Comparison of ENCODE assay signal across 40 cellular contexts in the genomic region with DNA sequence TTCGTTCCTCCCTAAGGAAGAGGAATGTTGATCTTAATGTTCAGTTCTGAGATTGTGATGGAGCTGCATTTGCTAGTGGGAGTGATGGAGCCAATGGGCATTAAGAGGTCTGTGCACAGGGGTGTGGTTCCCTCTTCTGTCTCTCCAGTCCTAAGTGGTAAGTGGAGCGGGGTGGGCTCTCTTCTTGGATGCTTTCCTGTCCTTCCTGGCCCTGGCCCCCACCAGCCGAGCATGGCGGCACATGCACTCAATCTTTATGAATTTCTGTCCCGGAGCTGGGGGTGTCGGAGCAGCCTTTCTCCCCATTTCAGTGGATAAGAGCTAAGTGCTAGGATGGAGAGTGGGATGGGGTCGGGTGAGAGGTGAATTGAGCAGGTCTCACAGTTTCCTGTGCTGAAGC. TPM values are rescaled to one million over a fixed set of nuclear protein-coding genes. Genes with fewer than 3 reads are reported as not detected.
"Had no signal": no experiment of that assay in that cellular context is flagged by ENCODE, and none has a peak within 500 bp of the region (broad histone marks: within the 10 kb centered on the region; RNA-seq: fewer than 3 reads in every experiment).

No MANE protein-coding gene starts in this region.

- H3K9me3 Mint-ChIP-seq: activated CD4-positive, alpha-beta memory T cell treated with anti-CD3 and anti-CD28 coated beads, Interleukin-2, amount 10 ng/mL, durations not matched to agents 7 days and 5 days; activated CD4-positive, alpha-beta T cell treated with anti-CD3 and anti-CD28 coated beads, Interleukin-2, amount 10 ng/mL, durations not matched to agents 7 days and 5 days; activated naive CD4-positive, alpha-beta T cell treated with anti-CD3 and anti-CD28 coated beads, Interleukin-2, amount 10 ng/mL, durations not matched to agents 7 days and 5 days; activated naive CD4-positive, alpha-beta T cell treated with anti-CD3 and anti-CD28 coated beads, Interleukin-2, amount 50 U/mL, for 24 hours; activated naive CD8-positive, alpha-beta T cell treated with anti-CD3 and anti-CD28 coated beads, Interleukin-2, amount 10 ng/mL, durations not matched to agents 7 days and 5 days; activated naive CD8-positive, alpha-beta T cell treated with anti-CD3 and anti-CD28 coated beads, Interleukin-2, amount 50 U/mL, for 24 hours; activated T-cell treated with anti-CD3 and anti-CD28 coated beads, Interleukin-2, amount 50 U/mL, for 24 hours; activated T-helper 2 cell treated with anti-CD3 and anti-CD28 coated beads, Interferon-gamma antibody, Interleukin-2, Interleukin-4, amounts not matched to agents 10 μg/mL and 5 μg/mL and 100 μg/mL, durations not matched to agents 14 hours and 24 hours and 36 hours; central memory CD8-positive, alpha-beta T cell; T-helper 1 cell treated with Interleukin-12 subunit alpha and Interleukin-12 subunit beta and Interleukin-4 antibody, amounts not matched to agents 30 μg/mL and 1 μg/mL, for 36 hours; T-helper 2 cell treated with Interferon-gamma antibody and Interleukin-4, amounts not matched to agents 5 μg/mL and 100 μg/mL, for 36 hours; WTC11 had no signal

- H3K36me3 Mint-ChIP-seq: activated CD8-positive, alpha-beta memory T cell treated with anti-CD3 and anti-CD28 coated beads, Interleukin-2, amount 10 ng/mL, durations not matched to agents 7 days and 5 days; activated naive CD4-positive, alpha-beta T cell treated with anti-CD3 and anti-CD28 coated beads, Interleukin-2, amount 10 ng/mL, durations not matched to agents 7 days and 5 days; activated naive CD4-positive, alpha-beta T cell treated with anti-CD3 and anti-CD28 coated beads, Interleukin-2, amount 50 U/mL, for 24 hours had no signal

- H3K9me3 ChIP-seq: ascending aorta had no signal

- H3K4me3 ChIP-seq: ascending aorta had no signal

- FAIRE-seq: bronchial epithelial cell, TTC549 had no signal

- H3K4me1 Mint-ChIP-seq: activated CD4-positive, alpha-beta memory T cell treated with anti-CD3 and anti-CD28 coated beads, Interleukin-2, amount 10 ng/mL, durations not matched to agents 7 days and 5 days; activated CD4-positive, alpha-beta T cell treated with anti-CD3 and anti-CD28 coated beads for 36 hours; activated CD4-positive, alpha-beta T cell treated with anti-CD3 and anti-CD28 coated beads, Interleukin-2, amount 10 ng/mL, durations not matched to agents 7 days and 5 days; activated CD8-positive, alpha-beta memory T cell treated with anti-CD3 and anti-CD28 coated beads, Interleukin-2, amount 10 ng/mL, durations not matched to agents 7 days and 5 days; activated naive CD4-positive, alpha-beta T cell treated with anti-CD3 and anti-CD28 coated beads, Interleukin-2, amount 10 ng/mL, durations not matched to agents 7 days and 5 days; activated naive CD4-positive, alpha-beta T cell treated with anti-CD3 and anti-CD28 coated beads, Interleukin-2, amount 50 U/mL, for 24 hours; activated naive CD8-positive, alpha-beta T cell treated with anti-CD3 and anti-CD28 coated beads, Interleukin-2, amount 10 ng/mL, durations not matched to agents 7 days and 5 days; activated naive CD8-positive, alpha-beta T cell treated with anti-CD3 and anti-CD28 coated beads, Interleukin-2, amount 50 U/mL, for 24 hours; central memory CD8-positive, alpha-beta T cell; WTC11 had no signal

- H3K27me3 ChIP-seq: ascending aorta had no signal

- H3K27me3 Mint-ChIP-seq: activated CD4-positive, alpha-beta memory T cell treated with anti-CD3 and anti-CD28 coated beads, Interleukin-2, amount 10 ng/mL, durations not matched to agents 7 days and 5 days; activated CD4-positive, alpha-beta T cell treated with anti-CD3 and anti-CD28 coated beads for 36 hours; activated CD8-positive, alpha-beta memory T cell treated with anti-CD3 and anti-CD28 coated beads, Interleukin-2, amount 10 ng/mL, durations not matched to agents 7 days and 5 days; activated naive CD4-positive, alpha-beta T cell treated with anti-CD3 and anti-CD28 coated beads, Interleukin-2, amount 10 ng/mL, durations not matched to agents 7 days and 5 days; activated naive CD4-positive, alpha-beta T cell treated with anti-CD3 and anti-CD28 coated beads, Interleukin-2, amount 50 U/mL, for 24 hours; activated naive CD8-positive, alpha-beta T cell; activated naive CD8-positive, alpha-beta T cell treated with anti-CD3 and anti-CD28 coated beads, Interleukin-2, amount 10 ng/mL, durations not matched to agents 7 days and 5 days; activated naive CD8-positive, alpha-beta T cell treated with anti-CD3 and anti-CD28 coated beads, Interleukin-2, amount 50 U/mL, for 24 hours; activated T-cell treated with anti-CD3 and anti-CD28 coated beads, Interleukin-2, amount 50 U/mL, for 24 hours; brain had no signal

- DNase-seq: activated CD4-positive, alpha-beta memory T cell treated with anti-CD3 and anti-CD28 coated beads, Interleukin-2, amount 10 ng/mL, durations not matched to agents 7 days and 5 days; activated CD4-positive, alpha-beta T cell treated with anti-CD3 and anti-CD28 coated beads for 1 hour; activated CD4-positive, alpha-beta T cell treated with anti-CD3 and anti-CD28 coated beads for 36 hours; activated CD4-positive, alpha-beta T cell treated with anti-CD3 and anti-CD28 coated beads for 48 hours; activated CD4-positive, alpha-beta T cell treated with anti-CD3 and anti-CD28 coated beads, Interleukin-2, amount 10 ng/mL, durations not matched to agents 7 days and 5 days; activated CD4-positive, alpha-beta T cell treated with anti-CD3 and anti-CD28 coated beads, Interleukin-2, amount 50 U/mL, for 48 hours; activated CD4-positive, CD25-positive, alpha-beta regulatory T cell; activated CD8-positive, alpha-beta memory T cell treated with anti-CD3 and anti-CD28 coated beads for 24 hours; activated CD8-positive, alpha-beta memory T cell treated with anti-CD3 and anti-CD28 coated beads, Interleukin-2, amount 10 ng/mL, durations not matched to agents 7 days and 5 days; activated CD8-positive, alpha-beta memory T cell treated with anti-CD3 and anti-CD28 coated beads, Interleukin-2, amount 50 U/mL, for 48 hours; activated CD8-positive, alpha-beta T cell treated with anti-CD3 and anti-CD28 coated beads, Interleukin-2, amount 10 ng/mL, durations not matched to agents 7 days and 5 days; activated effector memory CD4-positive, alpha-beta T cell treated with Interleukin-2 at 50 U/mL for 16 hours; activated gamma-delta T cell; activated naive CD4-positive, alpha-beta T cell treated with anti-CD3 and anti-CD28 coated beads, Interleukin-2, amount 10 ng/mL, durations not matched to agents 7 days and 5 days; activated naive CD4-positive, alpha-beta T cell treated with Interleukin-2 at 50 U/mL for 16 hours; activated naive CD8-positive, alpha-beta T cell treated with anti-CD3 and anti-CD28 coated beads, Interleukin-2, amount 10 ng/mL, durations not matched to agents 7 days and 5 days; activated naive CD8-positive, alpha-beta T cell treated with anti-CD3 and anti-CD28 coated beads, Interleukin-2, amount 50 U/mL, for 24 hours; activated T-cell treated with anti-CD3 and anti-CD28 coated beads, Interleukin-2, amount 50 U/mL, for 24 hours; activated T-cell treated with anti-CD3 and anti-CD28 coated beads, Interleukin-2, amount 50 U/mL, for 48 hours; amygdala; anterior cingulate cortex; caudate nucleus; cerebellar nuclear complex; SW 1271; T-helper 1 cell; T-helper 2 cell; T-helper 9 cell had no signal

- H3K27ac Mint-ChIP-seq: activated CD4-positive, alpha-beta memory T cell treated with anti-CD3 and anti-CD28 coated beads, Interleukin-2, amount 10 ng/mL, durations not matched to agents 7 days and 5 days; activated CD4-positive, alpha-beta T cell treated with anti-CD3 and anti-CD28 coated beads for 36 hours; activated CD4-positive, alpha-beta T cell treated with anti-CD3 and anti-CD28 coated beads, Interleukin-2, amount 10 ng/mL, durations not matched to agents 7 days and 5 days; activated CD8-positive, alpha-beta memory T cell treated with anti-CD3 and anti-CD28 coated beads, Interleukin-2, amount 10 ng/mL, durations not matched to agents 7 days and 5 days; activated CD8-positive, alpha-beta T cell treated with anti-CD3 and anti-CD28 coated beads, Interleukin-2, amount 10 ng/mL, durations not matched to agents 7 days and 5 days; activated naive CD4-positive, alpha-beta T cell treated with anti-CD3 and anti-CD28 coated beads, Interleukin-2, amount 10 ng/mL, durations not matched to agents 7 days and 5 days; activated naive CD4-positive, alpha-beta T cell treated with anti-CD3 and anti-CD28 coated beads, Interleukin-2, amount 50 U/mL, for 24 hours; activated naive CD8-positive, alpha-beta T cell; activated naive CD8-positive, alpha-beta T cell treated with anti-CD3 and anti-CD28 coated beads, Interleukin-2, amount 10 ng/mL, durations not matched to agents 7 days and 5 days; activated naive CD8-positive, alpha-beta T cell treated with anti-CD3 and anti-CD28 coated beads, Interleukin-2, amount 50 U/mL, for 24 hours; activated T-cell treated with anti-CD3 and anti-CD28 coated beads, Interleukin-2, amount 50 U/mL, for 24 hours; activated T-helper 2 cell treated with anti-CD3 and anti-CD28 coated beads, Interferon-gamma antibody, Interleukin-2, Interleukin-4, amounts not matched to agents 10 μg/mL and 5 μg/mL and 100 μg/mL, durations not matched to agents 14 hours and 24 hours and 36 hours; brain; T-helper 1 cell treated with Interleukin-12 subunit alpha and Interleukin-12 subunit beta and Interleukin-4 antibody, amounts not matched to agents 30 μg/mL and 1 μg/mL, for 36 hours; T-helper 2 cell treated with Interferon-gamma antibody and Interleukin-4, amounts not matched to agents 5 μg/mL and 100 μg/mL, for 36 hours; WTC11 had no signal

- ATAC-seq: activated CD4-positive, alpha-beta T cell treated with anti-CD3 and anti-CD28 coated beads for 36 hours; activated CD4-positive, CD25-positive, alpha-beta regulatory T cell treated with anti-CD3 and anti-CD28 coated beads, Interleukin-2, amount 50 U/mL, for 24 hours; activated CD8-positive, alpha-beta memory T cell treated with anti-CD3 and anti-CD28 coated beads, Interleukin-2, amount 10 ng/mL, durations not matched to agents 7 days and 5 days; activated CD8-positive, alpha-beta T cell treated with anti-CD3 and anti-CD28 coated beads, Interleukin-2, amount 10 ng/mL, durations not matched to agents 7 days and 5 days; activated naive CD8-positive, alpha-beta T cell treated with anti-CD3 and anti-CD28 coated beads, Interleukin-2, amount 50 U/mL, for 24 hours; WTC11 had no signal

- H3K27ac ChIP-seq: VCaP had no signal

- H3K4me3 Mint-ChIP-seq: activated CD4-positive, alpha-beta memory T cell treated with anti-CD3 and anti-CD28 coated beads, Interleukin-2, amount 10 ng/mL, durations not matched to agents 7 days and 5 days; activated CD4-positive, alpha-beta T cell treated with anti-CD3 and anti-CD28 coated beads for 36 hours; activated CD4-positive, alpha-beta T cell treated with anti-CD3 and anti-CD28 coated beads, Interleukin-2, amount 10 ng/mL, durations not matched to agents 7 days and 5 days; activated CD8-positive, alpha-beta memory T cell treated with anti-CD3 and anti-CD28 coated beads, Interleukin-2, amount 10 ng/mL, durations not matched to agents 7 days and 5 days; activated CD8-positive, alpha-beta T cell treated with anti-CD3 and anti-CD28 coated beads, Interleukin-2, amount 10 ng/mL, durations not matched to agents 7 days and 5 days; activated naive CD4-positive, alpha-beta T cell treated with anti-CD3 and anti-CD28 coated beads, Interleukin-2, amount 10 ng/mL, durations not matched to agents 7 days and 5 days; activated naive CD4-positive, alpha-beta T cell treated with anti-CD3 and anti-CD28 coated beads, Interleukin-2, amount 50 U/mL, for 24 hours; activated naive CD8-positive, alpha-beta T cell; activated naive CD8-positive, alpha-beta T cell treated with anti-CD3 and anti-CD28 coated beads, Interleukin-2, amount 10 ng/mL, durations not matched to agents 7 days and 5 days; activated naive CD8-positive, alpha-beta T cell treated with anti-CD3 and anti-CD28 coated beads, Interleukin-2, amount 50 U/mL, for 24 hours; activated T-cell treated with anti-CD3 and anti-CD28 coated beads, Interleukin-2, amount 50 U/mL, for 24 hours; brain; central memory CD8-positive, alpha-beta T cell; T-helper 1 cell treated with Interleukin-12 subunit alpha and Interleukin-12 subunit beta and Interleukin-4 antibody, amounts not matched to agents 30 μg/mL and 1 μg/mL, for 36 hours; T-helper 2 cell treated with Interferon-gamma antibody and Interleukin-4, amounts not matched to agents 5 μg/mL and 100 μg/mL, for 36 hours; WTC11 had no signal

RNA-seq across cellular contexts. Expression of a gene that starts 37.6 kb away (rescaled TPM):
- total RNA-seq: activated CD4-positive, alpha-beta memory T cell treated with anti-CD3 and anti-CD28 coated beads, Interleukin-2, amount 10 ng/mL, durations not matched to agents 7 days and 5 days; activated CD4-positive, alpha-beta T cell treated with anti-CD3 and anti-CD28 coated beads for 36 hours; activated CD4-positive, alpha-beta T cell treated with anti-CD3 and anti-CD28 coated beads, Interleukin-2, amount 10 ng/mL, durations not matched to agents 7 days and 5 days; activated CD8-positive, alpha-beta memory T cell treated with anti-CD3 and anti-CD28 coated beads, Interleukin-2, amount 10 ng/mL, durations not matched to agents 7 days and 5 days; activated CD8-positive, alpha-beta T cell treated with anti-CD3 and anti-CD28 coated beads, Interleukin-2, amount 10 ng/mL, durations not matched to agents 7 days and 5 days; activated naive CD8-positive, alpha-beta T cell treated with anti-CD3 and anti-CD28 coated beads, Interleukin-2, amount 10 ng/mL, durations not matched to agents 7 days and 5 days; activated T-helper 2 cell treated with anti-CD3 and anti-CD28 coated beads, Interferon-gamma antibody, Interleukin-2, Interleukin-4, amounts not matched to agents 10 μg/mL and 5 μg/mL and 100 μg/mL, durations not matched to agents 14 hours and 24 hours and 36 hours; bronchial epithelial cell had no signal
